ENCODE assay signal across 8 cellular contexts in the genomic region with DNA sequence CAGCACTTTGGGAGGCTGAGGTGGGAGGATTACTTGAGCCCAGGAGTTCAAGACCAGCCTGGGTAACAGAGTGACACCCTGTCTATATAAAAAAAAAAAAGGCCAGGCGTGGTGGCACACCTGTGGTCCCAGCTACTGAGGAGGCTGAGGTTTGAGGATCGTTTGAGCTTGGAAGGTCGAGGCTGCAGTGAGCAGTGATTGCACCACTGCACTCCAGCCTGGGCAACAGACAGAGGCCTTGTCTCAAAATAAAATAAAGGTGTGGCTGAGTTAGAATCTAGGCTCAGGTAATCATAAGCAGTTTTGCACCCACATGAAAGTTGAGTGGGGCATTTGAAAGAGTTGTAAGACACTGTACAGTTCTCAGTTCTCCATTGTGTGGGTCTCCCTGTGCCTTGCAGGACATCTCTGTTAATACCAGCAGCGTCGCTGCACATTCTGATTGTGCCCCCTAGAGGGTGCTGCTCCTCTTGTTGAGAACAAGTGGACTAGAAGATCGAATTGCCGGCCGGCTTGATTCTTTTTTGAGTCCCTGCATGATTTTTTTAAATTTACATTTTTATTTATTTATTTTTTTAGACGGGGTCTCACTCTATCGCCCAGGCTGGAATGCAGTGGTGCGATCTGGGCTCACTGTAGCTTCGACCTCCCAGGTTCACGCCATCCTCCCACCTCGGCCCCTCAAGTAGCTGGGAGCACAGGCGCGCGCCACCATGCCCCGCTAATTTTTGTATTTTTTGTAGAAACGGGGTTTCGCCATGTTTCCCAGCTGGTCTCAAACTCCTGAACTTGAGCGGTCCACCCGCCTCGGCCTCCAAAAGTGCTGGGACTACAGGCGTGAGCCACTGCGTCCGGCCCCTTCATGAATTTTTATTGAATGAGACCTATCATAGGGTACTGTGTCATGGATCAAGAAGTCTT.
DNase-seq lines count a peak whose midpoint lies in the region; ATAC-seq and TF ChIP-seq lines count a peak whose summit lies in the region.

No MANE protein-coding gene starts in this region.

- peak; percentile 96 for ATAC-seq in GM21717 (IDR thresholded peaks at IDR 0.05; ENCODE audit: unreplicated experiment)
- peak; percentile 94 for ATAC-seq in PC-3
- ATAC-seq in activated T-cell treated with anti-CD3 and anti-CD28 coated beads, Interleukin-2, amount 50 U/mL, for 72 hours (replicated peaks in 1 of 2), result peak; percentile 69 to 76

- no peaks in the 10 kb centered on the region for H3K27me3 ChIP-seq in PC-3 (ENCODE audit: low read length)

- no peaks in the 10 kb centered on the region for H4K20me1 ChIP-seq in PC-3 (ENCODE audit: low read length)

- H2AFZ ChIP-seq in PC-3 (ENCODE audit: low read length), result no peak overlapping the region

- H3K4me1 Mint-ChIP-seq in activated T-cell treated with anti-CD3 and anti-CD28 coated beads, Interleukin-2, amount 50 U/mL, for 72 hours (ENCODE audit: low read depth), result no peaks in the 10 kb centered on the region

- intact Hi-C loops in PC-3 (cut with micrococcal nuclease), result loop anchor here (2.0 to 10.0 kb wide), 2 partner anchors 1081 to 1791 kb away; no protein-coding TSS in a partner anchor

- no peak overlapping the region for H3K4me3 ChIP-seq in PC-3 (ENCODE audit: low read length)
- H3K4me3 ChIP-seq in foreskin fibroblast (ENCODE audit: low read depth in 1 of 2, low read length in 2 of 2), result no peak overlapping the region

- H3K27me3 Mint-ChIP-seq in activated T-cell treated with anti-CD3 and anti-CD28 coated beads, Interleukin-2, amount 50 U/mL, for 72 hours (ENCODE audit: low read depth), result peaks cover 11% of the 10 kb centered on the region

- no peak overlapping the region for H3K4me2 ChIP-seq in PC-3 (ENCODE audit: low read length)

- H3K9me3 Mint-ChIP-seq in activated T-cell treated with anti-CD3 and anti-CD28 coated beads, Interleukin-2, amount 50 U/mL, for 72 hours, result no peaks in the 10 kb centered on the region

- no peaks in the 10 kb centered on the region for H3K36me3 Mint-ChIP-seq in activated T-cell treated with anti-CD3 and anti-CD28 coated beads, Interleukin-2, amount 50 U/mL, for 72 hours (ENCODE audit: insufficient read depth in 2 of 2)

- DNase-seq in G401 (ENCODE audit: low spot score) (peak; percentile 79), HuH-7.5 (ENCODE audit: low spot score) (peak; percentile 11), PC-3 (peak; percentile 88), foreskin fibroblast (peak; percentile 37 to 81), pons (ENCODE audit: low spot score) (peak; percentile 73), 8988T (no peak)
- DNase-seq in activated T-cell treated with anti-CD3 and anti-CD28 coated beads, Interleukin-2, amount 50 U/mL, for 72 hours, result peak; percentile 62 to 71

- in situ Hi-C loops in G401 (cut with HindIII; ENCODE audit: low sequenced_read_pairs), result no loop called here

- H3K9me2 ChIP-seq in PC-3 (replicated peaks; ENCODE audit: low read length), result no peaks in the 10 kb centered on the region

- H3K27ac Mint-ChIP-seq in activated T-cell treated with anti-CD3 and anti-CD28 coated beads, Interleukin-2, amount 50 U/mL, for 72 hours, result no peak overlapping the region

- no peaks in the 10 kb centered on the region for H3F3A ChIP-seq in PC-3 (ENCODE audit: low read length, unreplicated experiment)

- H3K36me3 ChIP-seq in PC-3 (ENCODE audit: low read depth, low read length), result no peaks in the 10 kb centered on the region

- H3K9me3 ChIP-seq in PC-3 (ENCODE audit: low read length), result no peaks in the 10 kb centered on the region

- no peak overlapping the region for H3K9ac ChIP-seq in PC-3 (ENCODE audit: low read length)

- no peaks in the 10 kb centered on the region for H3K79me2 ChIP-seq in PC-3 (ENCODE audit: low read length)

- no peaks in the 10 kb centered on the region for H3K4me1 ChIP-seq in PC-3 (ENCODE audit: insufficient read depth, low read length)

- H3K27ac ChIP-seq in PC-3 (ENCODE audit: low read length), result no peak overlapping the region

- no peak overlapping the region for H3K4me3 Mint-ChIP-seq in activated T-cell treated with anti-CD3 and anti-CD28 coated beads, Interleukin-2, amount 50 U/mL, for 72 hours

- POLR2A ChIA-PET in PC-3 (lab: Charles Lee; ENCODE audit: unreplicated experiment), result no interaction called here

- no TSS peak for BruUV-seq in PC-3 (replicated peaks; lab: Mats Ljungman, UMichigan)

- CTCF ChIA-PET in PC-3 (lab: Charles Lee), result interaction anchor here (0.5 kb wide), 1 partner anchor 395 kb away, joined by 9 read pairs; no protein-coding TSS in a partner anchor

- peak; percentile 66 for TF ChIP-seq CTCF in PC-3 (conservative IDR thresholded peaks at IDR 0.05; ENCODE audit: low read depth, low read length)
- TF ChIP-seq CTCF in foreskin fibroblast (IDR thresholded peaks at IDR 0.05; ENCODE audit: low read depth, low read length), result peak; percentile 65
